ENCODE assay signal across 2 cellular contexts in the genomic region with DNA sequence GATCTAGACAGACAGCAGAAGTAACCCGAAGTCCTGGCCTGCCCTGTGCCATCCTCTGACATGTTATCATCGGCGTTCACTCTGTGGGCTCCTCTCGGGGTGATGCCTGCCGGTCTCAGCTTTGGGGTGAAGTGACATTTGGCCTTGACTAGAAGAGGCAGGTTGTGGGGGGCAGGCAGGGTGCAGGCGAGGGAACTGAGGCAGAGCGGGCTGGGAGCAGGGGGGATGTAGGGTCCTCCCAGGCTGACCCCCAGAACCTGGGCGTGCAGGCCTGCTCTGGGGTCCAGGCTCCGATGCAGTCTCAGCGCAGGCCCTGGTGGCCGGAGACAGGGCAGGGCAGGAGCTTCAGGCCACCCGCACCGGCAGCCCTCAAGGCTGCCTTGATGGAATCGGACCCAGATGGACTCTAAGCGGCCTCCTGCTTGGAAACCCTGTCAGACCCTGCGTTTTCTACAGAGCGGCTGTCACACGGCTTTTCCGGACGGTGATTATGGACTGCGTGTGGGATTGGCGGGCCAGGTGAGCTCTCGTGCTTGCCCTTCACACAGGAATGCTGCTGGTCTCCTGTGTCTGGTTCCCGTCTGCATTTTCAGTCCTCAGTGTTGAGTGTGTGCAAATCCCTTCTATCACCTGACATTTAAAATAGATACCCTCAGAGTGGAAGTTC.
TF ChIP-seq lines count a peak whose summit lies in the region.

No MANE protein-coding gene starts in this region.

TF ChIP-seq in IMR-90, 13 proteins besides CTCF, POLR2A, EP300 and RAD21:
- TF ChIP-seq, protein P1, sequence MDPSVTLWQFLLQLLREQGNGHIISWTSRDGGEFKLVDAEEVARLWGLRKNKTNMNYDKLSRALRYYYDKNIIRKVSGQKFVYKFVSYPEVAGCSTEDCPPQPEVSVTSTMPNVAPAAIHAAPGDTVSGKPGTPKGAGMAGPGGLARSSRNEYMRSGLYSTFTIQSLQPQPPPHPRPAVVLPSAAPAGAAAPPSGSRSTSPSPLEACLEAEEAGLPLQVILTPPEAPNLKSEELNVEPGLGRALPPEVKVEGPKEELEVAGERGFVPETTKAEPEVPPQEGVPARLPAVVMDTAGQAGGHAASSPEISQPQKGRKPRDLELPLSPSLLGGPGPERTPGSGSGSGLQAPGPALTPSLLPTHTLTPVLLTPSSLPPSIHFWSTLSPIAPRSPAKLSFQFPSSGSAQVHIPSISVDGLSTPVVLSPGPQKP (IDR thresholded peaks at IDR 0.05; ENCODE audit: borderline replicate concordance, low read depth, low read length), result no peak
- TF ChIP-seq RFX5 (IDR thresholded peaks at IDR 0.05; ENCODE audit: low read depth, low read length) (no peak), NFE2L2 (IDR thresholded peaks at IDR 0.05; ENCODE audit: low read depth, low read length) (no peak), RCOR1 (IDR thresholded peaks at IDR 0.05; ENCODE audit: insufficient replicate concordance, low read length) (no peak), BHLHE40 (IDR thresholded peaks at IDR 0.05; ENCODE audit: low read depth, low read length) (no peak), MAFK (IDR thresholded peaks at IDR 0.05; ENCODE audit: low read depth, low read length) (no peak), MXI1 (IDR thresholded peaks at IDR 0.05; ENCODE audit: borderline replicate concordance, low read depth, low read length) (no peak), CEBPB (IDR thresholded peaks at IDR 0.05; ENCODE audit: low read depth, low read length) (no peak), CHD1 (IDR thresholded peaks at IDR 0.05; ENCODE audit: low read depth, low read length) (no peak), SMC3 (IDR thresholded peaks at IDR 0.05; ENCODE audit: low read depth, low read length) (no peak), FOS (IDR thresholded peaks at IDR 0.05; ENCODE audit: low read depth, low read length) (no peak), MAZ (IDR thresholded peaks at IDR 0.05; ENCODE audit: borderline replicate concordance, low read depth, low read length) (no peak)
- TF ChIP-seq, protein P2, sequence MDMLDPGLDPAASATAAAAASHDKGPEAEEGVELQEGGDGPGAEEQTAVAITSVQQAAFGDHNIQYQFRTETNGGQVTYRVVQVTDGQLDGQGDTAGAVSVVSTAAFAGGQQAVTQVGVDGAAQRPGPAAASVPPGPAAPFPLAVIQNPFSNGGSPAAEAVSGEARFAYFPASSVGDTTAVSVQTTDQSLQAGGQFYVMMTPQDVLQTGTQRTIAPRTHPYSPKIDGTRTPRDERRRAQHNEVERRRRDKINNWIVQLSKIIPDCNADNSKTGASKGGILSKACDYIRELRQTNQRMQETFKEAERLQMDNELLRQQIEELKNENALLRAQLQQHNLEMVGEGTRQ (IDR thresholded peaks at IDR 0.05; ENCODE audit: low read depth, low read length), result no peak

TF ChIP-seq in liver, 16 proteins besides CTCF, POLR2A, EP300 and RAD21 (continued from another document):
- TF ChIP-seq, protein P3, sequence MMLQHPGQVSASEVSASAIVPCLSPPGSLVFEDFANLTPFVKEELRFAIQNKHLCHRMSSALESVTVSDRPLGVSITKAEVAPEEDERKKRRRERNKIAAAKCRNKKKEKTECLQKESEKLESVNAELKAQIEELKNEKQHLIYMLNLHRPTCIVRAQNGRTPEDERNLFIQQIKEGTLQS (IDR thresholded peaks at IDR 0.05), result no peak
- TF ChIP-seq EGR1 (IDR thresholded peaks at IDR 0.05; ENCODE audit: low read depth in 2 of 2), result no peak
- TF ChIP-seq HNF4G (IDR thresholded peaks at IDR 0.05), result no peak
- no peak for TF ChIP-seq GABPA (IDR thresholded peaks at IDR 0.05 in 1 of 2, conservative IDR thresholded peaks at IDR 0.05 in 1 of 2)
